12 cellular contexts compared by ENCODE assay signal in genomic region chr3:149547413-149547812, GRCh38.
DNase-seq lines count a peak whose midpoint lies in the region; ATAC-seq and TF ChIP-seq lines count a peak whose summit lies in the region.
"Had no signal": no experiment of that assay in that cellular context is flagged by ENCODE, and none has a peak within 500 bp of the region (broad histone marks: within the 10 kb centered on the region; RNA-seq: fewer than 3 reads in every experiment).

No MANE protein-coding gene starts in this region.

- POLR2A ChIA-PET in GM10248 (lab: Yijun Ruan, JAX): interaction anchor here (0.6 kb wide), 1 partner anchor 23 kb away, joined by 3 read pairs; no protein-coding TSS in a partner anchor

- in situ Hi-C loops in brain microvascular endothelial cell (cut with HindIII; ENCODE audit: low pct_ligation_motif_present, low sequenced_read_pairs): no loop called here

- H3K27me3 ChIP-seq in brain microvascular endothelial cell (replicated peaks) (no peaks in the 10 kb centered on the region), psoas muscle (ENCODE audit: insufficient read depth in 3 of 3, low read length in 2 of 3) (no peaks in the 10 kb centered on the region)

- CTCF ChIA-PET in GM10248 (lab: Yijun Ruan, JAX): interaction anchor here (0.6 to 1.8 kb wide), 2 partner anchors 16 to 21 kb away, joined by 3 to 7 read pairs; no protein-coding TSS in a partner anchor

- no peaks in the 10 kb centered on the region for H3K9me3 ChIP-seq in psoas muscle
- H3K9me3 ChIP-seq: HAP-1 had no signal

- ATAC-seq in left colon: no peak
- ATAC-seq in psoas muscle: peak in 3 of 4 donors; percentile 18 to 52 (median 49)
- ATAC-seq: natural killer cell treated with Interleukin-12 subunit alpha and Interleukin-12 subunit beta and Interleukin-15 and Interleukin-18, amount 100 ng/mL, for 72 hours had no signal

- TF ChIP-seq CTCF in AG09319 (IDR thresholded peaks at IDR 0.05; ENCODE audit: low read depth, low read length): no peak
- no peak for TF ChIP-seq CTCF in brain microvascular endothelial cell (IDR thresholded peaks at IDR 0.05; ENCODE audit: low read depth, low read length, missing control alignments)
- no peak for TF ChIP-seq CTCF in psoas muscle (IDR thresholded peaks at IDR 0.05)
- TF ChIP-seq CTCF in GM10248 (IDR thresholded peaks at IDR 0.05; ENCODE audit: control extremely low read depth, extremely low read depth, low read depth, missing control alignments): no peak

- peaks cover 26% of the 10 kb centered on the region for H3K4me1 ChIP-seq in psoas muscle
- H3K4me1 ChIP-seq: HAP-1 had no signal

- WGBS in psoas muscle, 3 donors: 39 to 57% (median 44%) methylated on average over 9 of the region's 9 CpGs

- peak overlapping the region; percentile 67 for H3K27ac ChIP-seq in brain microvascular endothelial cell
- peak overlapping the region; percentile 59 for H3K27ac ChIP-seq in psoas muscle

- DNase-seq in AG09319 (ENCODE audit: extremely low read depth, low read depth) (peak; percentile 32), brain microvascular endothelial cell (no peak), left colon (peak; percentile 34 to 48), psoas muscle (peak; percentile 77 to 78), GM10248 (ENCODE audit: extremely low spot score) (no peak), glomerular visceral epithelial cell (ENCODE audit: extremely low spot score) (no peak), amniotic stem cell (lab: John Stamatoyannopoulos, UW) (no peak), SKM-1 (lab: John Stamatoyannopoulos, UW; ENCODE audit: unreplicated experiment) (no peak)
- DNase-seq: Karpas-422, NCI-H2171 had no signal

- intact Hi-C loops in left colon (cut with DNase I, micrococcal nuclease): no loop called here
- intact Hi-C loops in psoas muscle (cut with DNase I): no loop called here

- H3K36me3 ChIP-seq in brain microvascular endothelial cell (replicated peaks) (peaks cover 3% of the 10 kb centered on the region), psoas muscle (ENCODE audit: insufficient read depth in 1 of 2, low read depth in 1 of 2) (no peaks in the 10 kb centered on the region)
- H3K36me3 ChIP-seq: HAP-1 had no signal

- H3K4me3 ChIP-seq in brain microvascular endothelial cell (ENCODE audit: low read depth, low read length) (no peak overlapping the region), psoas muscle (no peak overlapping the region)
- H3K4me3 ChIP-seq: HAP-1 had no signal

Comparison
In these comparisons a context has a peak if more than half of its experiments do, and no peak if none do; other contexts are left out.
1. DNase-seq: peak in AG09319 (single experiment), left colon (2 of 2) and psoas muscle (2 of 2); none in brain microvascular endothelial cell (single experiment), GM10248 (single experiment), glomerular visceral epithelial cell (single experiment), amniotic stem cell (single experiment) and SKM-1 (single experiment).